In the genomic region with DNA sequence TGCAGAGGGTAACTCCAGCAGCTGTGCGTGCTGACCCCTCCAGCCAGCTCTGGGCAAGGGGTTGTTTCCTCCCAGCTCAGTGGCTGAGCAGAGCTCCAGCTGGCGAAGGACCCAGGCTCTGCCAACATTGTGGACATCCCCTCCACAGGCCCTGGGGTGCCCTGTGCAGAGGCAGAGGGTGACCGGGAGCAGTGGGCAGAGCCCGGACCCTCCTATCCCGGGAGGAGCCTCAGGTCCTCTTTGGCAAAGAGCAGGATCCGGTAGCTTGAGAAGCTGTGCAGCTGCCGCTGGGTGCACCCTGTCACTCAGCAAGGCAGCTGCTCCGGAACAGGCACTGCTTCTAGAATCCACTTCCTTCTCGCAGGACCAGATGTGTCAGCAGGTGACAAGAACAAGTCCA, we compare ENCODE assay signal across 22 cellular contexts.
"Had no signal": no experiment of that assay in that cellular context is flagged by ENCODE, and none has a peak within 500 bp of the region (broad histone marks: within the 10 kb centered on the region; RNA-seq: fewer than 3 reads in every experiment).

No MANE protein-coding gene starts in this region.

- H3K9me3 ChIP-seq: neutrophil, right atrium auricular region, thyroid gland had no signal

- H3K4me1 ChIP-seq: left ventricle myocardium inferior, right atrium auricular region, sigmoid colon, suprapubic skin, thyroid gland had no signal

- H3K4me2 ChIP-seq: hepatocyte had no signal

- H3K27ac ChIP-seq: coronary artery, hepatocyte, left ventricle myocardium inferior, neutrophil, right atrium auricular region, sigmoid colon, suprapubic skin, thyroid gland had no signal

- H3K4me3 ChIP-seq: coronary artery, hepatocyte, left ventricle myocardium inferior, lung, right atrium auricular region, sigmoid colon, suprapubic skin, thyroid gland had no signal

- H3K27ac Mint-ChIP-seq: naive thymus-derived CD4-positive, alpha-beta T cell; nephron progenitor cell; stimulated activated effector memory CD8-positive, alpha-beta T cell treated with anti-CD3 and anti-CD28 coated beads, Interleukin-12 subunit alpha, Interleukin-12 subunit beta, amount 100 ng/mL, for 72 hours; type B pancreatic cell had no signal

- ATAC-seq: left cardiac atrium; naive thymus-derived CD4-positive, alpha-beta T cell; stimulated activated effector memory CD8-positive, alpha-beta T cell treated with anti-CD3 and anti-CD28 coated beads, Interleukin-12 subunit alpha, Interleukin-12 subunit beta, amount 100 ng/mL, for 72 hours; stimulated activated naive CD8-positive, alpha-beta T cell treated with anti-CD3 and anti-CD28 coated beads, Interleukin-15, Interleukin-2, amounts not matched to agents 100 U/mL and 50 U/mL, for 24 hours had no signal

- H3K4me1 Mint-ChIP-seq: stimulated activated effector memory CD8-positive, alpha-beta T cell treated with anti-CD3 and anti-CD28 coated beads, Interleukin-12 subunit alpha, Interleukin-12 subunit beta, amount 100 ng/mL, for 72 hours had no signal

- H2AFZ ChIP-seq: hepatocyte had no signal

- H3K27me3 ChIP-seq: hepatocyte, neutrophil, right atrium auricular region, sigmoid colon, suprapubic skin, thyroid gland had no signal

- H3K36me3 ChIP-seq: left ventricle myocardium inferior, neutrophil, right atrium auricular region, sigmoid colon, suprapubic skin, thyroid gland had no signal

- DNase-seq: effector CD4-positive, alpha-beta T cell; foreskin melanocyte; kidney; left cardiac atrium; left ventricle myocardium inferior; mesenchymal stem cell; naive thymus-derived CD4-positive, alpha-beta T cell; nephron progenitor cell; sigmoid colon; small intestine; stimulated activated CD4-positive, alpha-beta T cell treated with anti-CD3 and anti-CD28 coated beads, Interleukin-4, amount 100 ng/mL, for 1 hour; stimulated activated CD8-positive, alpha-beta memory T cell treated with anti-CD3 and anti-CD28 coated beads, Interleukin-4, amount 100 ng/mL, for 48 hours; stimulated activated naive CD8-positive, alpha-beta T cell treated with anti-CD3 and anti-CD28 coated beads, Interleukin-15, Interleukin-2, amounts not matched to agents 100 U/mL and 50 U/mL, for 24 hours; thyroid gland had no signal

- H3K4me3 Mint-ChIP-seq: naive thymus-derived CD4-positive, alpha-beta T cell; nephron progenitor cell; stimulated activated effector memory CD8-positive, alpha-beta T cell treated with anti-CD3 and anti-CD28 coated beads, Interleukin-12 subunit alpha, Interleukin-12 subunit beta, amount 100 ng/mL, for 72 hours; type B pancreatic cell had no signal

- H3K27me3 Mint-ChIP-seq: naive thymus-derived CD4-positive, alpha-beta T cell; type B pancreatic cell had no signal
